ENCODE assay signal across 1 cellular context in the genomic region with DNA sequence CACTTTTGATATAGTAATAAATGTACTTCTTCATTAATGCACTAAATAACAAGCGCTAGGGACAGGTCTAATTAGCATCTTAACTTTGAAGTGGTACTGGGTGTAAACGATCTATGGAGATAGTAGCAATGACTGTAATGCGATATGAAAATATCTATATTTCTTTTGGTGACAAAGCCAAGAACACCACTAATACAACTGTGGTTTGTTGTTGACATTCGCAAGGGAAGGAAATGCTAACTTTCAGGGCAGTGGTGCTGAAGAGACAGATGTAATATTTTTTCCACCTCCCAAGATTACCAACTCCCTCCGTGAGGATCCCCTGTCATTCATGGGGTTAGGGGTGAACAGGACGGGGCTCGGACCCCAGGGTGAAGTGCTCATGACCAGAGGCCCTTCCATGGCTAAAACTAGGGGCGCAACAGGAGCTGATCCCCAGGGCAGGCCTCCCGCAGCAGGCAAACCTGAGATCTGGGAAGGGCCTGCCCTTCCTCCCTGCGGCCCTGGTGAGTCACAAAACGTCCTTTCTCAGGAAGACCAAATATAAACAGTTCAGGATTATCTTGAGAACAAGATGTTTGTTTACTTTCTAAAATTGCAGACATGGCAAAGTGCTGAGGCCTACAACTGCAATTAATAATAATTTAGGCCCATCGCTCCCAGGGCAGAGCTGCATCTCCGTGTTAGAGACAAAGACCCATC.
TF ChIP-seq lines count a peak whose summit lies in the region.

No MANE protein-coding gene starts in this region.

TF ChIP-seq in GM23338, 12 proteins besides CTCF, POLR2A, EP300 and RAD21 (continued from another document):
- TF ChIP-seq, protein P1, sequence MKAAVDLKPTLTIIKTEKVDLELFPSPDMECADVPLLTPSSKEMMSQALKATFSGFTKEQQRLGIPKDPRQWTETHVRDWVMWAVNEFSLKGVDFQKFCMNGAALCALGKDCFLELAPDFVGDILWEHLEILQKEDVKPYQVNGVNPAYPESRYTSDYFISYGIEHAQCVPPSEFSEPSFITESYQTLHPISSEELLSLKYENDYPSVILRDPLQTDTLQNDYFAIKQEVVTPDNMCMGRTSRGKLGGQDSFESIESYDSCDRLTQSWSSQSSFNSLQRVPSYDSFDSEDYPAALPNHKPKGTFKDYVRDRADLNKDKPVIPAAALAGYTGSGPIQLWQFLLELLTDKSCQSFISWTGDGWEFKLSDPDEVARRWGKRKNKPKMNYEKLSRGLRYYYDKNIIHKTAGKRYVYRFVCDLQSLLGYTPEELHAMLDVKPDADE (IDR thresholded peaks at IDR 0.05): no peak
- TF ChIP-seq EZH2phosphoT487 (IDR thresholded peaks at IDR 0.05; ENCODE audit: unreplicated experiment): no peak
- no peak for TF ChIP-seq EZH2 (IDR thresholded peaks at IDR 0.05; ENCODE audit: low read depth, unreplicated experiment)
- no peak for TF ChIP-seq POLR2AphosphoS5 (IDR thresholded peaks at IDR 0.05; ENCODE audit: low read depth)
- no peak for TF ChIP-seq CREB1 (CRISPR knock-in tag; IDR thresholded peaks at IDR 0.05; ENCODE audit: low read depth)
- TF ChIP-seq JUNB (IDR thresholded peaks at IDR 0.05; ENCODE audit: unreplicated experiment): no peak
- TF ChIP-seq ZNF331 (CRISPR knock-in tag; IDR thresholded peaks at IDR 0.05; ENCODE audit: low read depth): no peak
- TF ChIP-seq STAT1 (IDR thresholded peaks at IDR 0.05; ENCODE audit: unreplicated experiment): no peak
